Comparison of ENCODE assay signal across 20 cellular contexts in the genomic region with DNA sequence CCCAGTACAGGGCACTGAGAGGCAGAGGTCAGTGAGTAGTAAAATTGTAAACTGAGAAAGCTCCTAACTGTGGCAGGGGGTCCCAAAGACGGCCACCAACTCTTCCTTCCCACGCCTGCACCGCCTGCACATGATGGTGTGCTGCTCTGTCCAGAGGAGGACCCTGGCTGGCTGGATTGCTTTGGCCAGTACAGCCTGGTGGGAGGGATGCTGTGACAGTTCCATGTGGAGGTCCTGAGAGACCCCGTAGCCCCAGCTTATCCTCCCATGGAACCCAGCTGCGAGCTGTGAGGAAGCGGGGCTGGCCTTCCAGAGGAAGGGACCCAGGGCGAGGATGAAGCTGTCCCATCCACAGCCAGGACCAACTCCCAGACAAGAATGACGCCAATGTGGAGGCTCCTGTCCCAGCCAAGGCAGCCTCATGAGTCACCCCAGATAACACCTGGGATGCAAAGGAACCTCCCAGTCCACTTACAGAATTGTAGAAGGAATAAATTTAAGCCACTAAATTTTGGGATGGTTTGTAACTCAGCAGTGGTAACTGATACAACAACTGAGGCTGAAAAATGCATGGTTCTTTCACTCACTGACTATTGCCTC. TPM values are rescaled to one million over a fixed set of nuclear protein-coding genes. Genes with fewer than 3 reads are reported as not detected.
DNase-seq lines count a peak whose midpoint lies in the region; ATAC-seq and TF ChIP-seq lines count a peak whose summit lies in the region.
"Had no signal": no experiment of that assay in that cellular context is flagged by ENCODE, and none has a peak within 500 bp of the region (broad histone marks: within the 10 kb centered on the region; RNA-seq: fewer than 3 reads in every experiment).

No MANE protein-coding gene starts in this region.

- in situ Hi-C loops in transverse colon (cut with MboI; ENCODE audit: low pct_ligation_motif_present in 1 of 4, low pct_unique_long_range_greater_than_20kb in 1 of 4, low sequenced_read_pairs in 3 of 4), result loop anchor here in 2 of 4 donors (5.0 to 25.0 kb wide), 3 partner anchors 63 to 327 kb away; partner anchors contain the start of genes ABHD12 (in 1 of the 2) and APMAP (in 1 of the 2)

- no peak for TF ChIP-seq POLR2A in transverse colon (IDR thresholded peaks at IDR 0.05)

- intact Hi-C loops in transverse colon (cut with DNase I; ENCODE audit: low total_unique reads), result loop anchor here (5.0 to 10.0 kb wide), 2 partner anchors 205 to 237 kb away; no protein-coding TSS in a partner anchor

- peak; percentile 61 for DNase-seq in activated effector memory CD4-positive, alpha-beta T cell treated with anti-CD3 and anti-CD28 coated beads, Interleukin-2, amount 50 U/mL, for 16 hours
- no peak for DNase-seq in activated effector memory CD4-positive, alpha-beta T cell treated with Interleukin-2 at 50 U/mL for 16 hours
- DNase-seq in mesenteric fat pad (ENCODE audit: low spot score), result peak; percentile 55
- peak; percentile 6 for DNase-seq in transverse colon
- no peak for DNase-seq in NCI-H524 treated with DMSO at 0.1 percent for 48 hours (lab: John Stamatoyannopoulos, UW)
- DNase-seq: activated CD8-positive, alpha-beta memory T cell treated with anti-CD3 and anti-CD28 coated beads, Interleukin-2, amount 10 ng/mL, durations not matched to agents 7 days and 5 days; activated gamma-delta T cell; amygdala; MV-4-11; NCI-H2081 had no signal

- no peak overlapping the region for H3K4me3 ChIP-seq in transverse colon
- H3K4me3 ChIP-seq: A549, SJCRH30, thoracic aorta had no signal

- no peak for TF ChIP-seq CTCF in VCaP (conservative IDR thresholded peaks at IDR 0.05)
- no peak for TF ChIP-seq CTCF in transverse colon (IDR thresholded peaks at IDR 0.05)

- peaks cover 10 to 36% (median 27%) of the 10 kb centered on the region in 4 donors for H3K4me1 ChIP-seq in transverse colon
- H3K4me1 ChIP-seq: SJCRH30 had no signal

- TF ChIP-seq EP300 in transverse colon (IDR thresholded peaks at IDR 0.05; ENCODE audit: low read depth), result no peak

- H3K27ac ChIP-seq in VCaP, result peak overlapping the region; percentile 99
- H3K27ac ChIP-seq in transverse colon, result peak overlapping the region in 2 of 4 donors; percentile 92 to 98
- H3K27ac ChIP-seq: A549 had no signal

- WGBS in transverse colon (ENCODE audit: low coverage in 1 of 2), 2 donors, result 94% methylated on average over 8 of the region's 8 CpGs; no CpG with 5 or more reads in 1 of the 2 donors

- H3K9me3 ChIP-seq in transverse colon, result no peaks in the 10 kb centered on the region
- H3K9me3 ChIP-seq: A549, SJCRH30, thoracic aorta had no signal

- ATAC-seq in GM21360 (IDR thresholded peaks at IDR 0.05; ENCODE audit: unreplicated experiment) (no peak), HG03469 (IDR thresholded peaks at IDR 0.05; ENCODE audit: unreplicated experiment) (no peak)
- ATAC-seq: activated CD4-positive, CD25-positive, alpha-beta regulatory T cell treated with anti-CD3 and anti-CD28 coated beads, Interleukin-2, amount 50 U/mL, for 24 hours; activated CD8-positive, alpha-beta memory T cell treated with anti-CD3 and anti-CD28 coated beads, Interleukin-2, amount 10 ng/mL, durations not matched to agents 7 days and 5 days had no signal

- H3K36me3 ChIP-seq in transverse colon, result no peaks in the 10 kb centered on the region
- H3K36me3 ChIP-seq: SJCRH30, thoracic aorta had no signal

- H3K27me3 ChIP-seq in transverse colon, result no peaks in the 10 kb centered on the region
- H3K27me3 ChIP-seq: SJCRH30 had no signal

RNA-seq across cellular contexts. Expression of gene ACSS1, which starts 2.0 kb away (rescaled TPM):
- 14.3 TPM for total RNA-seq in mesenteric fat pad
- 10 to 100 TPM; 30.3 to 64.7 (median 51.6) TPM for total RNA-seq in transverse colon

RNA-seq across cellular contexts. Expression of gene VSX1, which starts 22.0 kb away (rescaled TPM):
- total RNA-seq in mesenteric fat pad, result not detected
- total RNA-seq in transverse colon, result under 1 TPM in 1 of 4 donors, not detected in 3; 0.16 TPM
- total RNA-seq: activated CD8-positive, alpha-beta memory T cell treated with anti-CD3 and anti-CD28 coated beads, Interleukin-2, amount 10 ng/mL, durations not matched to agents 7 days and 5 days; frontal cortex; IMR-90; OCI-LY7; thoracic aorta had no signal

Comparison
In these comparisons a context has a peak if more than half of its experiments do, and no peak if none do; other contexts are left out.
1. DNase-seq: peak in activated effector memory CD4-positive, alpha-beta T cell treated with anti-CD3 and anti-CD28 coated beads, Interleukin-2, amount 50 U/mL, for 16 hours (single experiment), mesenteric fat pad (single experiment) and transverse colon (single experiment); none in activated effector memory CD4-positive, alpha-beta T cell treated with Interleukin-2 at 50 U/mL for 16 hours (single experiment) and NCI-H524 treated with DMSO at 0.1 percent for 48 hours (single experiment).